Comparison of ENCODE assay signal across 23 cellular contexts in the genomic region with DNA sequence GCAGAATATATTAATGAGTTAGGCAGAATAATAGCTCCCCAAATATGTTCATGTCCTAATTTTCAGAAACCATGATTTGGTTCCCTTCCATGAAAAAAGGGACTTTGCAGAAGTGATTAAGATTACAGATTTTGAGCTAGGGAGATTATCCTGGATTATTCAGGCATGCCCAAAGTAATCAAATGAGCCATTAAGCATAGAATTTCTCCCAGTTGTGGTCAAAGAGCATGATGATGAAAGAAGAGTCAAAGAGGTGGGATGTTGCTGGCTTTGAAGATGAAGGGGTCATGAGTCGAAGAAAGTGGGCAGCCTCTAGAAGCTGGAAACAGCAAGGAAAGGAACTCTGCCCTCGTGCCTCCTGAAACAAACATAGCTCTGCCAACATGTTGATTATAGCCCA.
DNase-seq lines count a peak whose midpoint lies in the region; FAIRE-seq and TF ChIP-seq lines count a peak whose summit lies in the region.
"Had no signal": no experiment of that assay in that cellular context is flagged by ENCODE, and none has a peak within 500 bp of the region (broad histone marks: within the 10 kb centered on the region; RNA-seq: fewer than 3 reads in every experiment).

No MANE protein-coding gene starts in this region.

- H3K4me3 ChIP-seq in fibroblast of villous mesenchyme (ENCODE audit: low read depth, low read length) = no peak overlapping the region
- H3K4me3 ChIP-seq: A549; BLaER1 treated with 17β-estradiol and CSF1 and Interleukin-3, amounts not matched to agents 10 nM and 100 nM; GM12878 had no signal

- peak; percentile 6 for FAIRE-seq in D721Med (lab: Jason Lieb, UNC)
- FAIRE-seq: A549, GM12878, GM12892, GM18507, GM19239 had no signal

- TF ChIP-seq CTCF in D721Med (IDR thresholded peaks at IDR 0.05; ENCODE audit: insufficient read depth, missing control alignments) (no peak), fibroblast of villous mesenchyme (IDR thresholded peaks at IDR 0.05; ENCODE audit: insufficient read depth, low read depth, low read length) (no peak)

- no peak for DNase-seq in D721Med (ENCODE audit: insufficient read length, low spot score)
- DNase-seq in fibroblast of villous mesenchyme (ENCODE audit: low read depth) = peak; percentile 62
- DNase-seq in renal cortical epithelial cell (ENCODE audit: low read depth) = peak; percentile 1
- DNase-seq in NCI-H2081 (lab: John Stamatoyannopoulos, UW) = no peak
- no peak for DNase-seq in CD1c-positive myeloid dendritic cell (ENCODE audit: extremely low spot score)
- DNase-seq: AML-193; CD4-positive, alpha-beta memory T cell; CD4-positive, CD25-positive, alpha-beta regulatory T cell; CD8-positive, alpha-beta memory T cell; COR-L47; DMS 273 treated with DMSO at 0.1 percent for 48 hours; DMS153; DMS53; DMS79; DND-41; EL; GDM1 had no signal

Comparison
In these comparisons a context has a peak if more than half of its experiments do, and no peak if none do; other contexts are left out.
1. DNase-seq: peak in fibroblast of villous mesenchyme (single experiment) and renal cortical epithelial cell (single experiment); none in D721Med (single experiment), NCI-H2081 (0 of 2) and CD1c-positive myeloid dendritic cell (single experiment).